Comparison of ENCODE assay signal across 26 cellular contexts in genomic region chr4:55407119-55407518, GRCh38. TPM values are rescaled to one million over a fixed set of nuclear protein-coding genes. Genes with fewer than 3 reads are reported as not detected.
DNase-seq lines count a peak whose midpoint lies in the region; ATAC-seq, FAIRE-seq and TF ChIP-seq lines count a peak whose summit lies in the region.
"Had no signal": no experiment of that assay in that cellular context is flagged by ENCODE, and none has a peak within 500 bp of the region (broad histone marks: within the 10 kb centered on the region; RNA-seq: fewer than 3 reads in every experiment).

No MANE protein-coding gene starts in this region.

- FAIRE-seq in GM12878 (lab: Jason Lieb, UNC): no peak
- FAIRE-seq: bronchial epithelial cell, endometrium had no signal

- H3K4me3 ChIP-seq in Loucy (ENCODE audit: low read length, poor library complexity, severe bottlenecking): no peak overlapping the region
- H3K4me3 ChIP-seq in GM12878: no peak overlapping the region
- H3K4me3 ChIP-seq: MG63, spleen had no signal

- peaks cover 90% of the 10 kb centered on the region for H3K79me2 ChIP-seq in Loucy (ENCODE audit: insufficient read depth, low read length)
- peaks cover 82% of the 10 kb centered on the region for H3K79me2 ChIP-seq in GM12878 (ENCODE audit: control insufficient read depth, insufficient read depth, low read length)

- no peak overlapping the region for H3K4me3 Mint-ChIP-seq in CD4-positive, alpha-beta T cell
- H3K4me3 Mint-ChIP-seq in natural killer cell: no peak overlapping the region
- H3K4me3 Mint-ChIP-seq: activated CD4-positive, alpha-beta memory T cell treated with anti-CD3 and anti-CD28 coated beads, Interleukin-2, amount 10 ng/mL, durations not matched to agents 7 days and 5 days; stimulated activated naive B cell treated with anti-CD40 and anti-IgM and Interleukin-4, amounts not matched to agents 10 μg/mL and 1 μg/mL and 100 μg/mL, for 72 hours had no signal

- H3K9me2 ChIP-seq in Loucy (replicated peaks; ENCODE audit: low read depth, low read length): no peaks in the 10 kb centered on the region

- POLR2A ChIA-PET in CD4-positive, alpha-beta T cell (lab: Charles Lee): no interaction called here
- POLR2A ChIA-PET in GM12878 (lab: Charles Lee): interaction anchor here (1.3 kb wide), 1 partner anchor 1723 kb away, joined by 3 read pairs; no protein-coding TSS in a partner anchor

- H3K27me3 Mint-ChIP-seq in CD4-positive, alpha-beta T cell: no peaks in the 10 kb centered on the region
- H3K27me3 Mint-ChIP-seq in natural killer cell (ENCODE audit: low read depth in 2 of 2): no peaks in the 10 kb centered on the region
- H3K27me3 Mint-ChIP-seq: activated CD4-positive, alpha-beta memory T cell treated with anti-CD3 and anti-CD28 coated beads, Interleukin-2, amount 10 ng/mL, durations not matched to agents 7 days and 5 days; stimulated activated naive B cell treated with anti-CD40 and anti-IgM and Interleukin-4, amounts not matched to agents 10 μg/mL and 1 μg/mL and 100 μg/mL, for 72 hours had no signal

- no peak overlapping the region for H2AFZ ChIP-seq in Loucy (ENCODE audit: low read length)
- H2AFZ ChIP-seq in GM12878 (ENCODE audit: control insufficient read depth, low read depth, low read length): no peak overlapping the region

- peaks cover 80% of the 10 kb centered on the region for H4K20me1 ChIP-seq in Loucy (ENCODE audit: insufficient read depth, low read length, poor library complexity, severe bottlenecking)
- H4K20me1 ChIP-seq in GM12878 (ENCODE audit: control insufficient read depth, insufficient read depth): peaks cover 3% of the 10 kb centered on the region; the same call in 1 of the 2 replicates

- peaks cover 22% of the 10 kb centered on the region for H3K36me3 ChIP-seq in Loucy (ENCODE audit: insufficient read depth, low read length)
- H3K36me3 ChIP-seq in GM12878 (ENCODE audit: control insufficient read depth in 2 of 2, insufficient read depth in 2 of 2, low read length in 1 of 2): peaks cover 2 to 22% of the 10 kb centered on the region in 2 experiments; a peak in 3 of 4 replicates

- H3K9ac ChIP-seq in Loucy (ENCODE audit: low read depth, low read length, poor library complexity, severe bottlenecking) (no peak overlapping the region), GM12878 (ENCODE audit: control insufficient read depth, insufficient read depth, low read length) (no peak overlapping the region)

- intact Hi-C loops in CD4-positive, alpha-beta T cell (cut with DNase I, micrococcal nuclease): no loop called here
- intact Hi-C loops in GM12878 (cut with micrococcal nuclease; ENCODE audit: unreplicated experiment): loop anchor here (10.0 kb wide), 1 partner anchor 898 kb away; no protein-coding TSS in a partner anchor
- intact Hi-C loops in natural killer cell (cut with micrococcal nuclease): no loop called here

- RAD21 ChIA-PET in GM12878 (lab: Charles Lee; ENCODE audit: unreplicated experiment): interaction anchor here (1.7 kb wide), 1 partner anchor 540 kb away, joined by 4 read pairs; no protein-coding TSS in a partner anchor

- WGBS in GM12878 (ENCODE audit: insufficient coverage, insufficient replicate concordance, low lambda C conversion rate, missing lambda C conversion rate): 62% methylated on average over 3 of the region's 3 CpGs

- H3F3A ChIP-seq in Loucy (ENCODE audit: low read depth): no peaks in the 10 kb centered on the region

- SMC1A ChIA-PET in GM12878 (lab: Charles Lee; ENCODE audit: uncharacterized antibody, unreplicated experiment): interaction anchor here (0.7 to 1.5 kb wide), 3 partner anchors 12 to 331 kb away, joined by 3 to 7 read pairs (median 3); partner anchors contain the start of gene TMEM165

- no peak overlapping the region for H3K27ac ChIP-seq in CD4-positive, alpha-beta T cell (ENCODE audit: low read depth, low read length)
- no peak overlapping the region for H3K27ac ChIP-seq in GM12878 (ENCODE audit: control insufficient read depth, insufficient read depth)
- H3K27ac ChIP-seq: spleen had no signal

- ATAC-seq in CD4-positive, alpha-beta T cell (ENCODE audit: poor library complexity): no peak
- ATAC-seq in GM12878 (0 out of 3 replicates have a peak, but pooled peaks have one; percentile 16), natural killer cell (no peak), HG03439 (IDR thresholded peaks at IDR 0.05; ENCODE audit: unreplicated experiment) (no peak)
- ATAC-seq: HCT116; stimulated activated naive B cell treated with anti-CD40 and anti-IgM and Interleukin-4, amounts not matched to agents 10 μg/mL and 1 μg/mL and 100 μg/mL, for 72 hours had no signal

- CTCF ChIA-PET in CD4-positive, alpha-beta T cell (lab: Charles Lee): no interaction called here
- CTCF ChIA-PET in GM12878 (lab: Yijun Ruan, JAX): interaction anchor here (2.1 kb wide), 1 partner anchor 147 kb away, joined by 6 read pairs; no protein-coding TSS in a partner anchor

- H3K27me3 ChIP-seq in CD4-positive, alpha-beta T cell (ENCODE audit: control insufficient read depth, insufficient read depth, low read length): no peaks in the 10 kb centered on the region
- no peaks in the 10 kb centered on the region for H3K27me3 ChIP-seq in Loucy (ENCODE audit: insufficient read depth, low read length, poor library complexity, severe bottlenecking)
- H3K27me3 ChIP-seq in GM12878 (replicated peaks in 1 of 2; ENCODE audit: control insufficient read depth in 2 of 2, insufficient read depth in 2 of 2, low read length in 1 of 2): no peaks in the 10 kb centered on the region
- H3K27me3 ChIP-seq: BE2C, MG63, spleen had no signal

- TF ChIP-seq CTCF in CD4-positive, alpha-beta T cell (IDR thresholded peaks at IDR 0.05): no peak
- TF ChIP-seq CTCF in Loucy (conservative IDR thresholded peaks at IDR 0.05; ENCODE audit: low read length) (no peak), GM12878 (IDR thresholded peaks at IDR 0.05 in 2 of 3, conservative IDR thresholded peaks at IDR 0.05 in 1 of 3; ENCODE audit: control insufficient read depth in 2 of 3, extremely low read depth in 1 of 3, insufficient read depth in 1 of 3, low read depth in 3 of 3, low read length in 3 of 3) (no peak), natural killer cell (IDR thresholded peaks at IDR 0.05) (no peak)

- no TSS peak for BruUV-seq in GM12878 (replicated peaks; lab: Mats Ljungman, UMichigan)

- peaks cover 57% of the 10 kb centered on the region for H3K4me1 Mint-ChIP-seq in CD4-positive, alpha-beta T cell (ENCODE audit: low read depth)
- peaks cover 42 to 58% of the 10 kb centered on the region in 2 donors for H3K4me1 Mint-ChIP-seq in natural killer cell

- no peak for TF ChIP-seq POLR2A in GM12878 (IDR thresholded peaks at IDR 0.05; ENCODE audit: low read depth, low read length)

- H3K9me3 Mint-ChIP-seq in CD4-positive, alpha-beta T cell: no peaks in the 10 kb centered on the region
- no peaks in the 10 kb centered on the region for H3K9me3 Mint-ChIP-seq in natural killer cell
- H3K9me3 Mint-ChIP-seq: activated CD4-positive, alpha-beta memory T cell treated with anti-CD3 and anti-CD28 coated beads, Interleukin-2, amount 10 ng/mL, durations not matched to agents 7 days and 5 days; stimulated activated naive B cell treated with anti-CD40 and anti-IgM and Interleukin-4, amounts not matched to agents 10 μg/mL and 1 μg/mL and 100 μg/mL, for 72 hours had no signal

- H3K9me3 ChIP-seq in CD4-positive, alpha-beta T cell (ENCODE audit: control insufficient read depth, low read length): no peaks in the 10 kb centered on the region
- H3K9me3 ChIP-seq in Loucy (ENCODE audit: insufficient read depth, low read depth, low read length) (no peaks in the 10 kb centered on the region), GM12878 (replicated peaks; ENCODE audit: control insufficient read depth, insufficient read depth, low read length) (no peaks in the 10 kb centered on the region; the same call in 2 of the 3 replicates)
- H3K9me3 ChIP-seq: BE2C, MG63, spleen had no signal

- TF ChIP-seq EP300 in GM12878 (IDR thresholded peaks at IDR 0.05; ENCODE audit: borderline replicate concordance in 1 of 2, control insufficient read depth in 1 of 2, low read depth in 2 of 2, low read length in 2 of 2): no peak

- no peak for TF ChIP-seq RAD21 in GM12878 (IDR thresholded peaks at IDR 0.05; ENCODE audit: insufficient read depth, low read depth, low read length)

- peaks cover 15% of the 10 kb centered on the region for H3K4me1 ChIP-seq in Loucy (ENCODE audit: insufficient read depth, low read length, poor library complexity, severe bottlenecking)
- H3K4me1 ChIP-seq in GM12878 (ENCODE audit: control insufficient read depth, insufficient read depth, low read length): no peaks in the 10 kb centered on the region

- no peak for DNase-seq in CD4-positive, alpha-beta T cell
- DNase-seq in GM12878 (ENCODE audit: low read depth, low spot score): no peak
- no peak for DNase-seq in natural killer cell
- DNase-seq in SHP77 (lab: John Stamatoyannopoulos, UW): no peak
- DNase-seq in DMS153 (lab: John Stamatoyannopoulos, UW): no peak
- DNase-seq in NCI-H82 (lab: John Stamatoyannopoulos, UW): no peak
- DNase-seq: activated CD4-positive, alpha-beta memory T cell treated with anti-CD3 and anti-CD28 coated beads, Interleukin-2, amount 10 ng/mL, durations not matched to agents 7 days and 5 days; activated naive CD4-positive, alpha-beta T cell treated with Interleukin-2 at 50 U/mL for 16 hours; amniotic stem cell; BE2C; cortex of kidney; EL; kidney glomerular epithelial cell; mammary epithelial cell; MG63; NCI-H1417; NCI-H446 treated with DMSO at 0.1 percent for 48 hours; OCI-M1; spleen; stimulated activated CD4-positive, alpha-beta T cell treated with anti-CD3 and anti-CD28 coated beads, Interleukin-2, amount 100 ng/mL, for 48 hours; stimulated activated naive B cell treated with anti-CD40 and anti-IgM and Interleukin-4, amounts not matched to agents 10 μg/mL and 1 μg/mL and 100 μg/mL, for 72 hours had no signal

- H3K4me2 ChIP-seq in Loucy (ENCODE audit: low read depth, low read length, poor library complexity, severe bottlenecking): peak overlapping the region; percentile 16
- H3K4me2 ChIP-seq in GM12878 (ENCODE audit: control insufficient read depth, insufficient read depth): peak overlapping the region; percentile 15; the same call in 1 of the 2 replicates

- in situ Hi-C loops in GM12878 (cut with MboI): loop anchor here (10.0 to 25.0 kb wide), 2 partner anchors 328 to 455 kb away; partner anchors contain the start of gene EXOC1

- H3K36me3 Mint-ChIP-seq in CD4-positive, alpha-beta T cell (ENCODE audit: low read depth): peaks cover 41% of the 10 kb centered on the region
- H3K36me3 Mint-ChIP-seq in natural killer cell: no peaks in the 10 kb centered on the region

- H3K27ac Mint-ChIP-seq in CD4-positive, alpha-beta T cell: peak overlapping the region; percentile 4
- peak overlapping the region; percentile 60 to 68 for H3K27ac Mint-ChIP-seq in natural killer cell
- H3K27ac Mint-ChIP-seq: activated CD4-positive, alpha-beta memory T cell treated with anti-CD3 and anti-CD28 coated beads, Interleukin-2, amount 10 ng/mL, durations not matched to agents 7 days and 5 days had no signal

RNA-seq across cellular contexts. Expression of gene TMEM165, which starts 11.4 kb away (rescaled TPM):
- total RNA-seq in CD4-positive, alpha-beta T cell: 10 to 100 TPM; 44.8 to 46.0 TPM
- 329 and 338 TPM in 2 replicates for total RNA-seq in GM12878 (2013; cell fraction: nucleolus; rRNA removed)
- total RNA-seq in GM12878 (2014; rRNA removed): 98.6 and 106 TPM in 2 replicates
- 72.3 TPM in 2 replicates for total RNA-seq in GM12878 (2014; rRNA removed; fragmentation: Illumina TruSeq; extraction: Trizol)
- total RNA-seq in GM12878 (2021): 63.6 and 73.4 TPM in 2 replicates
- 21.5 TPM for polyA plus RNA-seq in GM12878 (2011; ENCODE audit: low read depth)
- 106 and 120 TPM in 2 replicates for polyA plus RNA-seq in GM12878 (2011; rRNA removed)
- polyA plus RNA-seq in GM12878 (2011; cell fraction: cytosol; rRNA removed): 35.2 and 43.7 TPM in 2 replicates
- 90.3 and 91.3 TPM in 2 replicates for polyA plus RNA-seq in GM12878 (2011; cell fraction: nucleus; rRNA removed)
- 35.6 and 40.2 TPM in 2 replicates for polyA plus RNA-seq in GM12878 (2012)
- polyA plus RNA-seq in GM12878 (2014; fragmentation: Illumina TruSeq; extraction: Trizol): 58.7 and 74.3 TPM in 2 replicates
- 10 to 100 TPM; 18.3 to 32.5 TPM for polyA plus RNA-seq in GM12878 (2014; fragmentation: Nextera tagmentation; extraction: Ambion mirVana)
- polyA plus RNA-seq in GM12878 (2014; rRNA removed): 85.0 and 88.8 TPM in 2 replicates
- 100 to 1,000 TPM; 129 to 141 TPM for polyA plus RNA-seq in GM12878 (2016; fragmentation: Nextera tagmentation; extraction: Ambion mirVana)
- polyA minus RNA-seq in GM12878 (2011; rRNA and poly(A)+ RNA removed): 105 and 154 TPM in 2 replicates
- 27.1 and 33.2 TPM in 2 replicates for polyA minus RNA-seq in GM12878 (2011; cell fraction: cytosol; rRNA and poly(A)+ RNA removed)
- 58.6 and 122 TPM in 2 replicates for polyA minus RNA-seq in GM12878 (2011; cell fraction: nucleus; rRNA and poly(A)+ RNA removed)
- 100 to 1,000 TPM in 2 of 3 donors, 10 to 100 TPM in 1; 86.9 to 113 (median 102) TPM for total RNA-seq in natural killer cell
